ENCODE assay signal across 19 cellular contexts in genomic region chr2:167756427-167756826, GRCh38.
A peak's percentile ranks its signal among the peaks of the same experiment; 100 is the strongest.
DNase-seq lines count a peak whose midpoint lies in the region; ATAC-seq and TF ChIP-seq lines count a peak whose summit lies in the region.
"Had no signal": no experiment of that assay in that cellular context is flagged by ENCODE, and none has a peak within 500 bp of the region (broad histone marks: within the 10 kb centered on the region; RNA-seq: fewer than 3 reads in every experiment).

No MANE protein-coding gene starts in this region.

- CTCF ChIA-PET in CD8-positive, alpha-beta T cell (lab: Charles Lee): no interaction called here

- H3K4me1 Mint-ChIP-seq in H9: peaks cover 66 to 69% of the 10 kb centered on the region in 2 experiments
- H3K4me1 Mint-ChIP-seq in CD8-positive, alpha-beta T cell (ENCODE audit: low read depth): no peaks in the 10 kb centered on the region
- H3K4me1 Mint-ChIP-seq: activated T-helper 17 cell treated with anti-CD3 and anti-CD28 coated beads, Interleukin-2, amount 50 U/mL, for 72 hours; stimulated activated effector memory CD8-positive, alpha-beta T cell treated with anti-CD3 and anti-CD28 coated beads, Interleukin-12 subunit alpha, Interleukin-12 subunit beta, amount 100 ng/mL, for 72 hours had no signal

- no peak overlapping the region for H4K91ac ChIP-seq in H9 (ENCODE audit: insufficient read length, low read depth, low read length)

- peak overlapping the region; percentile 27 to 83 (median 67); a peak in 5 of 7 replicates for H3K27ac Mint-ChIP-seq in H9
- no peak overlapping the region for H3K27ac Mint-ChIP-seq in CD8-positive, alpha-beta T cell
- H3K27ac Mint-ChIP-seq: activated T-helper 17 cell treated with anti-CD3 and anti-CD28 coated beads, Interleukin-2, amount 50 U/mL, for 72 hours; stimulated activated effector memory CD8-positive, alpha-beta T cell treated with anti-CD3 and anti-CD28 coated beads, Interleukin-12 subunit alpha, Interleukin-12 subunit beta, amount 100 ng/mL, for 72 hours had no signal

- no peak overlapping the region for H3K14ac ChIP-seq in H9 (ENCODE audit: insufficient read depth, low read length)

- H2BK120ac ChIP-seq in H9 (ENCODE audit: low read depth, low read length, poor library complexity, severe bottlenecking): no peak overlapping the region

- H3K27me3 ChIP-seq in H9 (ENCODE audit: insufficient read depth, low read length) (no peaks in the 10 kb centered on the region), skeletal muscle satellite cell (ENCODE audit: control insufficient read depth, insufficient read depth, low read length) (no peaks in the 10 kb centered on the region)
- no peaks in the 10 kb centered on the region for H3K27me3 ChIP-seq in CD8-positive, alpha-beta T cell (ENCODE audit: insufficient read depth, low read length)
- H3K27me3 ChIP-seq: colonic mucosa, thyroid gland had no signal

- H3K4me1 ChIP-seq in H9 (ENCODE audit: insufficient read depth, low read length) (peaks cover 37% of the 10 kb centered on the region), skeletal muscle satellite cell (ENCODE audit: control insufficient read depth, insufficient read depth, low read length) (peaks cover 6% of the 10 kb centered on the region)
- H3K4me1 ChIP-seq in CD8-positive, alpha-beta T cell (ENCODE audit: insufficient read depth, low read length): no peaks in the 10 kb centered on the region
- H3K4me1 ChIP-seq: colonic mucosa, thyroid gland had no signal

- no peak overlapping the region for H2BK15ac ChIP-seq in H9 (ENCODE audit: low read depth, low read length)

- DNase-seq in H9 (no peak), astrocyte of the cerebellum (ENCODE audit: low read depth) (peak; percentile 67), iPS-NIHi7 (ENCODE audit: extremely low spot score) (peak; percentile 53), NCI-H510A (lab: John Stamatoyannopoulos, UW) (no peak)
- no peak for DNase-seq in CD8-positive, alpha-beta T cell
- DNase-seq: colonic mucosa, erythroblast, KBM-7, NCI-H1092, NCI-H2107, RPMI8226, small intestine, thyroid gland had no signal

- intact Hi-C loops in CD8-positive, alpha-beta T cell (cut with DNase I, micrococcal nuclease): no loop called here

- H4K8ac ChIP-seq in H9 (replicated peaks; ENCODE audit: insufficient read length, low read depth, low read length): no peak overlapping the region

- TF ChIP-seq CTCF in H9 (conservative IDR thresholded peaks at IDR 0.05) (no peak), astrocyte of the cerebellum (IDR thresholded peaks at IDR 0.05; ENCODE audit: low read depth, low read length, missing control alignments) (no peak)
- no peak for TF ChIP-seq CTCF in CD8-positive, alpha-beta T cell (IDR thresholded peaks at IDR 0.05)

- H3K36me3 Mint-ChIP-seq in H9 (ENCODE audit: insufficient read depth in 1 of 3, low read depth in 3 of 3): no peaks in the 10 kb centered on the region; a peak in 1 of 7 replicates
- no peaks in the 10 kb centered on the region for H3K36me3 Mint-ChIP-seq in CD8-positive, alpha-beta T cell
- H3K36me3 Mint-ChIP-seq: stimulated activated effector memory CD8-positive, alpha-beta T cell treated with anti-CD3 and anti-CD28 coated beads, Interleukin-12 subunit alpha, Interleukin-12 subunit beta, amount 100 ng/mL, for 72 hours had no signal

- H3K9ac ChIP-seq in H9 (ENCODE audit: extremely low read depth, insufficient read length, low read length) (no peak overlapping the region), skeletal muscle satellite cell (ENCODE audit: low read depth, low read length) (no peak overlapping the region)

- no peaks in the 10 kb centered on the region for H3K36me3 ChIP-seq in skeletal muscle satellite cell (ENCODE audit: insufficient read depth, low read length)
- no peaks in the 10 kb centered on the region for H3K36me3 ChIP-seq in CD8-positive, alpha-beta T cell (ENCODE audit: insufficient read depth, low read length)
- H3K36me3 ChIP-seq: colonic mucosa, thyroid gland had no signal

- H3K4me3 Mint-ChIP-seq in H9: no peak overlapping the region
- H3K4me3 Mint-ChIP-seq in CD8-positive, alpha-beta T cell: no peak overlapping the region
- H3K4me3 Mint-ChIP-seq: activated T-helper 17 cell treated with anti-CD3 and anti-CD28 coated beads, Interleukin-2, amount 50 U/mL, for 72 hours; stimulated activated effector memory CD8-positive, alpha-beta T cell treated with anti-CD3 and anti-CD28 coated beads, Interleukin-12 subunit alpha, Interleukin-12 subunit beta, amount 100 ng/mL, for 72 hours had no signal

- no peaks in the 10 kb centered on the region for H3K79me2 ChIP-seq in H9 (ENCODE audit: insufficient read depth, low read length)

- no peaks in the 10 kb centered on the region for H3K9me3 Mint-ChIP-seq in H9
- no peaks in the 10 kb centered on the region for H3K9me3 Mint-ChIP-seq in CD8-positive, alpha-beta T cell
- H3K9me3 Mint-ChIP-seq: activated T-helper 17 cell treated with anti-CD3 and anti-CD28 coated beads, Interleukin-2, amount 50 U/mL, for 72 hours; stimulated activated effector memory CD8-positive, alpha-beta T cell treated with anti-CD3 and anti-CD28 coated beads, Interleukin-12 subunit alpha, Interleukin-12 subunit beta, amount 100 ng/mL, for 72 hours had no signal

- H2BK20ac ChIP-seq in H9 (ENCODE audit: low read depth, low read length, poor library complexity, severe bottlenecking): no peak overlapping the region

- H3K4ac ChIP-seq in H9 (ENCODE audit: low read depth, low read length): no peak overlapping the region

- H4K5ac ChIP-seq in H9 (ENCODE audit: insufficient read length, low read depth, low read length): peak overlapping the region; percentile 82

- H2BK5ac ChIP-seq in H9 (ENCODE audit: insufficient read length, low read length): peak overlapping the region; percentile 81

- peak overlapping the region; percentile 98 for H2AK5ac ChIP-seq in H9 (ENCODE audit: insufficient read length, low read length)

- H3K9me3 ChIP-seq in H9 (ENCODE audit: control insufficient read depth, low read depth, low read length) (no peaks in the 10 kb centered on the region), skeletal muscle satellite cell (replicated peaks; ENCODE audit: low read length) (no peaks in the 10 kb centered on the region)
- H3K9me3 ChIP-seq in CD8-positive, alpha-beta T cell (ENCODE audit: low read length): no peaks in the 10 kb centered on the region
- H3K9me3 ChIP-seq: colonic mucosa, thyroid gland had no signal

- no peak overlapping the region for H3T11ph ChIP-seq in H9 (ENCODE audit: low read length)

- no peaks in the 10 kb centered on the region for H3K23me2 ChIP-seq in H9 (ENCODE audit: insufficient read length, low read depth, low read length, poor library complexity, severe bottlenecking)

- no peak overlapping the region for H2AFZ ChIP-seq in H9 (ENCODE audit: low read length)

- H3K4me2 ChIP-seq in H9 (ENCODE audit: insufficient read depth, insufficient read length, low read length) (peak overlapping the region; percentile 49), skeletal muscle satellite cell (ENCODE audit: low read length) (peak overlapping the region; percentile 28)

- H3K27ac ChIP-seq in H9 (ENCODE audit: insufficient read length, low read depth, low read length): peak overlapping the region; percentile 80
- H3K27ac ChIP-seq in CD8-positive, alpha-beta T cell (ENCODE audit: low read depth, low read length): no peak overlapping the region
- H3K27ac ChIP-seq: C4-2B, colonic mucosa, thyroid gland, VCaP had no signal

- no peak for ATAC-seq in activated CD4-positive, CD25-positive, alpha-beta regulatory T cell treated with anti-CD3 and anti-CD28 coated beads, Interleukin-2, amount 50 U/mL, for 24 hours
- no peak for ATAC-seq in CD8-positive, alpha-beta T cell
- ATAC-seq: activated T-helper 17 cell treated with anti-CD3 and anti-CD28 coated beads, Interleukin-2, amount 50 U/mL, for 72 hours had no signal

- H3K23ac ChIP-seq in H9 (ENCODE audit: insufficient read length, low read depth, low read length): no peak overlapping the region

- POLR2A ChIA-PET in CD8-positive, alpha-beta T cell (lab: Charles Lee): no interaction called here

- no peaks in the 10 kb centered on the region for H4K20me1 ChIP-seq in H9 (ENCODE audit: control insufficient read depth, insufficient read depth, insufficient read length)

- no CpG with 5 or more reads among the region's 10 CpGs for WGBS in H9 (ENCODE audit: extremely low coverage, insufficient read length, low lambda C conversion rate)

- in situ Hi-C loops in astrocyte of the cerebellum (cut with HindIII; ENCODE audit: low sequenced_read_pairs): no loop called here

- peak overlapping the region; percentile 62 for H3K18ac ChIP-seq in H9 (ENCODE audit: insufficient read length, low read depth, low read length)

- H3K4me3 ChIP-seq in astrocyte of the cerebellum (ENCODE audit: low read depth, low read length): peak overlapping the region; percentile 2
- H3K4me3 ChIP-seq in skeletal muscle satellite cell (ENCODE audit: low read length): no peak overlapping the region
- H3K4me3 ChIP-seq in CD8-positive, alpha-beta T cell (ENCODE audit: low read depth, low read length): no peak overlapping the region
- H3K4me3 ChIP-seq: colonic mucosa, thyroid gland had no signal

- peak overlapping the region; percentile 99 for H2BK12ac ChIP-seq in H9 (ENCODE audit: insufficient read length, low read depth, low read length)

- H3K56ac ChIP-seq in H9 (ENCODE audit: insufficient read length, low read depth, low read length): no peak overlapping the region

- H3K79me1 ChIP-seq in H9 (ENCODE audit: insufficient read depth, low read depth, low read length, poor library complexity, severe bottlenecking): no peaks in the 10 kb centered on the region

- no peaks in the 10 kb centered on the region for H3K27me3 Mint-ChIP-seq in H9 (ENCODE audit: low read depth)
- no peaks in the 10 kb centered on the region for H3K27me3 Mint-ChIP-seq in CD8-positive, alpha-beta T cell (ENCODE audit: low read depth)

Comparison
In these comparisons a context has a peak if more than half of its experiments do, and no peak if none do; other contexts are left out.
1. DNase-seq: peak in astrocyte of the cerebellum (single experiment) and iPS-NIHi7 (single experiment); none in H9 (single experiment), CD8-positive, alpha-beta T cell (0 of 7) and NCI-H510A (single experiment).